12 cellular contexts compared by ENCODE assay signal in the genomic region with DNA sequence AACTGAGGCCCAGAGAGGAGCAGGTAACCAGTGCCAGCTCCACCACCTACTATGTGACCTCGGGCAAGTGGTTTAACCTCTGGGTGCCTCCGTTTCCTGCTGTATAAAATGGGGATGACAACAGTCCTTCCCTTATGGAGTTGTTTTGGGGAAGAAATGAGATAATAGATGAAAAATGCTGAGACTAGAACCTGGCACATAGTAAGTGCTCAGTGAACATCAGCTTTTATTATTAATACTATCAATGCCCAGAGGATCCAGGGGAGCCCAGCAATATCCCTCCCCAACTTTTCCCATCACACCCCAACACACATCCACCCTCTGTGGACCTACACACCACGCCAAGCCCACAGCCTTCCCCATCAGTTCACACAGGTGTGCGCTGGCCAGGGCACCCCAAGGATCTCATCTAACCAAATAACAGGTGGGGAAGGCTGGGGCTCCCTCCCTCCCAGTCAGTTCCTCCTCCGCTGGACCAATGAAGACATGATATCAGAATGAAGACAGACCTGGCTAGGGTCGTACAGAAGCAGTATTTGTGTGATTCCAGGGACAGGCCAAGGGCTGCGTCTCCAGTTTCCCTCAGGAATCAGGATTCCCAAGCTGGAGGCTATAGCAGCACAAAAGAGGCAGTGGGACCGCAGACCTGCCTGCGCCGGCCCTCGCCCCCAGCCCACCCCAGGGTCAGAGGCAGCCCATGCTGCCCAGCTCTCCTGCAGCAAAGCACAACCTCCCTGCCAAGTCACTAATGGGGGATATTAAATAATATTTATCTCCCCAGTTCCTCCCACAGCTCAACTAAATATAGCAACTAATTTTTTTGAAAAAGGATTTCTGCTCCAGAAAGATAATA. TPM values are rescaled to one million over a fixed set of nuclear protein-coding genes. Genes with fewer than 3 reads are reported as not detected.
DNase-seq lines count a peak whose midpoint lies in the region; ATAC-seq, FAIRE-seq and TF ChIP-seq lines count a peak whose summit lies in the region.
"Had no signal": no experiment of that assay in that cellular context is flagged by ENCODE, and none has a peak within 500 bp of the region (broad histone marks: within the 10 kb centered on the region; RNA-seq: fewer than 3 reads in every experiment).

No MANE protein-coding gene starts in this region.

- no peak for FAIRE-seq in GM12878 (lab: Jason Lieb, UNC)

- POLR2A ChIA-PET in Caco-2 (lab: Charles Lee): no interaction called here
- POLR2A ChIA-PET in GM12878 (lab: Charles Lee): interaction anchor here (1.1 to 2.3 kb wide), 5 partner anchors 31 to 112 kb away, joined by 3 to 7 read pairs (median 3); a partner anchor contains a TSS

- no peak for TF ChIP-seq EP300 in GM12878 (IDR thresholded peaks at IDR 0.05; ENCODE audit: borderline replicate concordance in 1 of 2, control insufficient read depth in 1 of 2, low read depth in 2 of 2, low read length in 2 of 2)

- peaks cover 7% of the 10 kb centered on the region for H3K4me1 Mint-ChIP-seq in Caco-2 (ENCODE audit: low read depth, unreplicated experiment)
- peaks cover 36 to 54% (median 48%) of the 10 kb centered on the region in 3 donors for H3K4me1 Mint-ChIP-seq in IgD-negative memory B cell
- H3K4me1 Mint-ChIP-seq in nephron: peaks cover 44% of the 10 kb centered on the region

- CTCF ChIA-PET in Caco-2 (lab: Charles Lee): no interaction called here
- CTCF ChIA-PET in GM12878 (lab: Yijun Ruan, JAX): interaction anchor here (1.2 to 3.6 kb wide), 10 partner anchors 9 to 225 kb away, joined by 3 to 39 read pairs (median 4); a partner anchor contains a TSS

- ATAC-seq in GM12878: no peak
- ATAC-seq: foreskin keratinocyte had no signal

- no peaks in the 10 kb centered on the region; the same call in 1 of the 2 replicates for H4K20me1 ChIP-seq in GM12878 (ENCODE audit: control insufficient read depth, insufficient read depth)

- no peaks in the 10 kb centered on the region for H3K36me3 Mint-ChIP-seq in Caco-2 (ENCODE audit: insufficient read depth, unreplicated experiment)
- peaks cover 8% of the 10 kb centered on the region for H3K36me3 Mint-ChIP-seq in IgD-negative memory B cell
- H3K36me3 Mint-ChIP-seq in nephron (ENCODE audit: low read depth): no peaks in the 10 kb centered on the region

- peak overlapping the region; percentile 97 for H3K4me2 ChIP-seq in GM12878 (ENCODE audit: control insufficient read depth, insufficient read depth)

- H3K9me3 ChIP-seq in Caco-2 (no peaks in the 10 kb centered on the region), GM12878 (replicated peaks; ENCODE audit: control insufficient read depth, insufficient read depth, low read length) (no peaks in the 10 kb centered on the region)
- H3K9me3 ChIP-seq: sigmoid colon, SJSA1 had no signal

- DNase-seq in Caco-2 (no peak), GM12878 (ENCODE audit: low read depth, low spot score) (no peak), C1 segment of cervical spinal cord (lab: John Stamatoyannopoulos, UW) (no peak), DMS79 treated with DMSO at 0.1 percent for 48 hours (lab: John Stamatoyannopoulos, UW) (no peak), Kasumi-1 (lab: John Stamatoyannopoulos, UW) (no peak)
- DNase-seq in activated CD4-positive, alpha-beta T cell treated with anti-CD3 and anti-CD28 coated beads, Interleukin-2, amount 50 U/mL, for 48 hours: no peak
- DNase-seq: foreskin keratinocyte, sigmoid colon had no signal

- peaks cover 10% of the 10 kb centered on the region for H3K4me1 ChIP-seq in Caco-2
- H3K4me1 ChIP-seq in GM12878 (ENCODE audit: control insufficient read depth, insufficient read depth, low read length): peaks cover 41% of the 10 kb centered on the region
- H3K4me1 ChIP-seq: foreskin keratinocyte had no signal

- no peak overlapping the region for H2AFZ ChIP-seq in GM12878 (ENCODE audit: control insufficient read depth, low read depth, low read length)

- intact Hi-C loops in Caco-2 (cut with micrococcal nuclease; ENCODE audit: unreplicated experiment): no loop called here
- intact Hi-C loops in GM12878 (cut with micrococcal nuclease; ENCODE audit: unreplicated experiment): loop anchor here (2.0 to 5.0 kb wide), 3 partner anchors 40 to 112 kb away; no protein-coding TSS in a partner anchor

- SMC1A ChIA-PET in GM12878 (lab: Charles Lee; ENCODE audit: uncharacterized antibody, unreplicated experiment): interaction anchor here (0.7 to 3.3 kb wide), 5 partner anchors 16 to 49 kb away, joined by 3 to 20 read pairs (median 5); a partner anchor contains a TSS

- TF ChIP-seq CTCF in Caco-2 (IDR thresholded peaks at IDR 0.05; ENCODE audit: insufficient read depth in 1 of 2, low read depth in 1 of 2, low read length in 1 of 2, severe bottlenecking in 1 of 2, unreplicated experiment in 1 of 2) (no peak), GM12878 (IDR thresholded peaks at IDR 0.05 in 2 of 3, conservative IDR thresholded peaks at IDR 0.05 in 1 of 3; ENCODE audit: control insufficient read depth in 2 of 3, extremely low read depth in 1 of 3, insufficient read depth in 1 of 3, low read depth in 3 of 3, low read length in 3 of 3) (no peak), nephron (IDR thresholded peaks at IDR 0.05; ENCODE audit: unreplicated experiment in 3 of 3) (no peak)

- H3K4me3 ChIP-seq in Caco-2 (ENCODE audit: low read depth, low read length) (no peak overlapping the region), GM12878 (peak overlapping the region; percentile 90)
- H3K4me3 ChIP-seq: lung, SJSA1 had no signal

- no peak overlapping the region for H3K4me3 Mint-ChIP-seq in Caco-2 (ENCODE audit: unreplicated experiment)
- H3K4me3 Mint-ChIP-seq in IgD-negative memory B cell: peak overlapping the region; percentile 87 to 98 (median 92)
- H3K4me3 Mint-ChIP-seq in nephron: peak overlapping the region in 2 of 3 experiments; percentile 40 to 50

- in situ Hi-C loops in GM12878 (cut with MboI): no loop called here

- no peaks in the 10 kb centered on the region for H3K36me3 ChIP-seq in Caco-2 (ENCODE audit: control insufficient read depth, insufficient read depth, low read length)
- peaks cover 1 to 9% of the 10 kb centered on the region in 2 experiments; a peak in 2 of 4 replicates for H3K36me3 ChIP-seq in GM12878 (ENCODE audit: control insufficient read depth in 2 of 2, insufficient read depth in 2 of 2, low read length in 1 of 2)
- H3K36me3 ChIP-seq: sigmoid colon, SJSA1 had no signal

- H3K27me3 ChIP-seq in Caco-2 (replicated peaks; ENCODE audit: control insufficient read depth, insufficient read depth, low read length) (no peaks in the 10 kb centered on the region), GM12878 (replicated peaks in 1 of 2; ENCODE audit: control insufficient read depth in 2 of 2, insufficient read depth in 2 of 2, low read length in 1 of 2) (no peaks in the 10 kb centered on the region)

- H3K79me2 ChIP-seq in GM12878 (ENCODE audit: control insufficient read depth, insufficient read depth, low read length): peaks cover 46% of the 10 kb centered on the region

- H3K27me3 Mint-ChIP-seq in Caco-2 (ENCODE audit: insufficient read depth, unreplicated experiment): no peaks in the 10 kb centered on the region
- H3K27me3 Mint-ChIP-seq in IgD-negative memory B cell: no peaks in the 10 kb centered on the region
- peaks cover 60% of the 10 kb centered on the region for H3K27me3 Mint-ChIP-seq in nephron (ENCODE audit: low read depth)

- peak overlapping the region; percentile 74 for H3K9ac ChIP-seq in GM12878 (ENCODE audit: control insufficient read depth, insufficient read depth, low read length)

- H3K27ac ChIP-seq in GM12878 (ENCODE audit: control insufficient read depth, insufficient read depth): peak overlapping the region; percentile 67
- H3K27ac ChIP-seq: foreskin keratinocyte, SJSA1 had no signal

- H3K27ac Mint-ChIP-seq in Caco-2 (ENCODE audit: unreplicated experiment) (no peak overlapping the region), IgD-negative memory B cell (peak overlapping the region; percentile 88 to 98 (median 93)), nephron (peak overlapping the region in 1 of 3 experiments; percentile 16)

- no peak for TF ChIP-seq RAD21 in GM12878 (IDR thresholded peaks at IDR 0.05; ENCODE audit: insufficient read depth, low read depth, low read length)

- no peak for TF ChIP-seq POLR2A in GM12878 (IDR thresholded peaks at IDR 0.05; ENCODE audit: low read depth, low read length)

- H3K9me3 Mint-ChIP-seq in Caco-2 (ENCODE audit: unreplicated experiment) (no peaks in the 10 kb centered on the region), IgD-negative memory B cell (no peaks in the 10 kb centered on the region), nephron (no peaks in the 10 kb centered on the region)

- RAD21 ChIA-PET in GM12878 (lab: Charles Lee; ENCODE audit: unreplicated experiment): interaction anchor here (0.7 to 4.3 kb wide), 4 partner anchors 49 to 117 kb away, joined by 3 to 26 read pairs (median 4); no protein-coding TSS in a partner anchor

- WGBS in GM12878 (ENCODE audit: insufficient coverage, insufficient replicate concordance, low lambda C conversion rate, missing lambda C conversion rate): 11% methylated on average over 11 of the region's 11 CpGs

- BruUV-seq in Caco-2 (replicated peaks; lab: Mats Ljungman, UMichigan): TSS peak; percentile 22
- BruUV-seq in GM12878 (replicated peaks; lab: Mats Ljungman, UMichigan): TSS peak; percentile 69

RNA-seq across cellular contexts. Expression of a gene that starts 1.8 kb away (rescaled TPM):
- total RNA-seq in Caco-2 (2022) (8.0 and 8.2 TPM in 2 replicates), GM12878 (2014; rRNA removed) (42.3 and 48.7 TPM in 2 replicates), GM12878 (2014; rRNA removed; fragmentation: Illumina TruSeq; extraction: Trizol) (15.7 and 20.1 TPM in 2 replicates), GM12878 (2021) (91.7 and 99.2 TPM in 2 replicates)
- polyA plus RNA-seq in IgD-negative memory B cell (155 TPM), GM12878 (2011; rRNA removed) (11.9 and 27.0 TPM in 2 replicates), GM12878 (2014; fragmentation: Illumina TruSeq; extraction: Trizol) (11.6 and 26.5 TPM in 2 replicates), GM12878 (2014; fragmentation: Nextera tagmentation; extraction: Ambion mirVana) (1 to 10 TPM; 1.0 to 3.0 TPM), GM12878 (2014; rRNA removed) (66.4 and 78.9 TPM in 2 replicates), GM12878 (2016; fragmentation: Nextera tagmentation; extraction: Ambion mirVana) (10 to 100 TPM; 61.1 to 62.8 TPM)
- total RNA-seq in GM12878 (2013; cell fraction: nucleolus; rRNA removed): 101 and 113 TPM in 2 replicates
- polyA plus RNA-seq in GM12878 (2011; ENCODE audit: low read depth): 24.6 TPM
- 33.7 and 42.7 TPM in 2 replicates for polyA plus RNA-seq in GM12878 (2011; cell fraction: cytosol; rRNA removed)
- 110 and 156 TPM in 2 replicates for polyA plus RNA-seq in GM12878 (2011; cell fraction: nucleus; rRNA removed)
- 53.3 and 60.4 TPM in 2 replicates for polyA plus RNA-seq in GM12878 (2012)
- polyA minus RNA-seq in GM12878 (2011; rRNA and poly(A)+ RNA removed): 33.0 and 50.5 TPM in 2 replicates
- polyA minus RNA-seq in GM12878 (2011; cell fraction: cytosol; rRNA and poly(A)+ RNA removed): 22.2 and 24.8 TPM in 2 replicates
- 32.2 and 63.0 TPM in 2 replicates for polyA minus RNA-seq in GM12878 (2011; cell fraction: nucleus; rRNA and poly(A)+ RNA removed)

RNA-seq across cellular contexts. Expression of a gene that starts 46.2 kb away (rescaled TPM):
- total RNA-seq in Caco-2 (2022): 0.23 TPM in 1 of 2 replicates, not detected in the other
- polyA plus RNA-seq in IgD-negative memory B cell: 2.4 TPM
- total RNA-seq in GM12878 (2013; cell fraction: nucleolus; rRNA removed): 6.9 and 8.0 TPM in 2 replicates
- total RNA-seq in GM12878 (2014; rRNA removed): 5.5 and 5.9 TPM in 2 replicates
- total RNA-seq in GM12878 (2014; rRNA removed; fragmentation: Illumina TruSeq; extraction: Trizol): 2.7 and 3.1 TPM in 2 replicates
- 5.0 and 5.1 TPM in 2 replicates for total RNA-seq in GM12878 (2021)
- polyA plus RNA-seq in GM12878 (2011; ENCODE audit: low read depth): 1.5 TPM
- 0.12 and 0.19 TPM in 2 replicates for polyA plus RNA-seq in GM12878 (2011; rRNA removed)
- polyA plus RNA-seq in GM12878 (2011; cell fraction: cytosol; rRNA removed): 0.10 and 0.25 TPM in 2 replicates
- 0.80 and 1.5 TPM in 2 replicates for polyA plus RNA-seq in GM12878 (2011; cell fraction: nucleus; rRNA removed)
- 3.1 and 4.9 TPM in 2 replicates for polyA plus RNA-seq in GM12878 (2012)
- polyA plus RNA-seq in GM12878 (2014; fragmentation: Illumina TruSeq; extraction: Trizol): 2.4 and 3.2 TPM in 2 replicates
- under 1 TPM; 0.16 to 0.22 TPM for polyA plus RNA-seq in GM12878 (2014; fragmentation: Nextera tagmentation; extraction: Ambion mirVana)
- 5.6 and 6.2 TPM in 2 replicates for polyA plus RNA-seq in GM12878 (2014; rRNA removed)
- 1 to 10 TPM; 3.6 to 4.3 TPM for polyA plus RNA-seq in GM12878 (2016; fragmentation: Nextera tagmentation; extraction: Ambion mirVana)
- 0.22 TPM in 1 of 2 replicates, not detected in the other for polyA minus RNA-seq in GM12878 (2011; rRNA and poly(A)+ RNA removed)
- polyA minus RNA-seq in GM12878 (2011; cell fraction: cytosol; rRNA and poly(A)+ RNA removed): not detected in 2 replicates
- polyA minus RNA-seq in GM12878 (2011; cell fraction: nucleus; rRNA and poly(A)+ RNA removed): 0.29 and 0.36 TPM in 2 replicates
- total RNA-seq: foreskin keratinocyte had no signal
- polyA plus RNA-seq: foreskin keratinocyte had no signal
